8 cellular contexts compared by ENCODE assay signal in genomic region chr2:74959106-74959751, GRCh38. TPM values are rescaled to one million over a fixed set of nuclear protein-coding genes. Genes with fewer than 3 reads are reported as not detected.
DNase-seq lines count a peak whose midpoint lies in the region; ATAC-seq and TF ChIP-seq lines count a peak whose summit lies in the region.

No MANE protein-coding gene starts in this region.

- BruUV-seq in A673 (replicated peaks; lab: Mats Ljungman, UMichigan): no TSS peak

- H3K27ac Mint-ChIP-seq in mesothelial cell of epicardium: peak overlapping the region; percentile 62

- H3K36me3 ChIP-seq in A673 (ENCODE audit: insufficient read depth, low read length, poor library complexity, severe bottlenecking): no peaks in the 10 kb centered on the region
- H3K36me3 ChIP-seq in HUES64 (ENCODE audit: insufficient read depth, low read length): peaks cover 16% of the 10 kb centered on the region; the same call in 1 of the 2 replicates
- H3K36me3 ChIP-seq in body of pancreas (replicated peaks in 1 of 2; ENCODE audit: insufficient read depth in 1 of 2, low read depth in 2 of 2): no peaks in the 10 kb centered on the region

- H3K36me3 Mint-ChIP-seq in mesothelial cell of epicardium: peaks cover 49% of the 10 kb centered on the region

- no peak overlapping the region for H3K9ac ChIP-seq in HUES64 (ENCODE audit: low read depth, low read length)

- DNase-seq in A673 (ENCODE audit: low spot score): no peak
- peak in 1 of 4 donors; percentile 12 for DNase-seq in body of pancreas
- no peak for DNase-seq in mesothelial cell of epicardium (ENCODE audit: low spot score in 2 of 2, unreplicated experiment in 2 of 2)
- no peak for DNase-seq in NCI-H446 treated with DMSO at 0.1 percent for 48 hours (lab: John Stamatoyannopoulos, UW)
- no peak for DNase-seq in A172 (ENCODE audit: low spot score)

- peak overlapping the region; percentile 92 for H3K27ac ChIP-seq in A673 (ENCODE audit: low read depth, low read length, poor library complexity, severe bottlenecking)
- H3K27ac ChIP-seq in HUES64 (ENCODE audit: low read depth, low read length): no peak overlapping the region
- H3K27ac ChIP-seq in body of pancreas: peak overlapping the region in 3 of 4 donors; percentile 82 to 93 (median 93)

- H3K4me3 ChIP-seq in A673 (ENCODE audit: low read depth, low read length, poor library complexity, severe bottlenecking): peak overlapping the region; percentile 59
- peak overlapping the region; percentile 74 for H3K4me3 ChIP-seq in HUES64 (ENCODE audit: low read length)
- H3K4me3 ChIP-seq in body of pancreas: peak overlapping the region in 1 of 2 donors; percentile 46

- H3K4me1 Mint-ChIP-seq in mesothelial cell of epicardium: peaks cover 4% of the 10 kb centered on the region

- no peak for TF ChIP-seq CTCF in A673 (conservative IDR thresholded peaks at IDR 0.05; ENCODE audit: low read depth, low read length)
- TF ChIP-seq CTCF in body of pancreas (IDR thresholded peaks at IDR 0.05): no peak
- no peak for TF ChIP-seq CTCF in mesothelial cell of epicardium (IDR thresholded peaks at IDR 0.05; ENCODE audit: unreplicated experiment)

- ATAC-seq in body of pancreas (no peak), GM21381 (IDR thresholded peaks at IDR 0.05; ENCODE audit: unreplicated experiment) (no peak), HG03460 (IDR thresholded peaks at IDR 0.05; ENCODE audit: unreplicated experiment) (no peak)

- no peak for TF ChIP-seq POLR2A in body of pancreas (IDR thresholded peaks at IDR 0.05)

- no peaks in the 10 kb centered on the region for H3K27me3 Mint-ChIP-seq in mesothelial cell of epicardium (ENCODE audit: low read depth)

- intact Hi-C loops in A673 (cut with micrococcal nuclease; ENCODE audit: unreplicated experiment): no loop called here
- intact Hi-C loops in body of pancreas (cut with DNase I): no loop called here

- POLR2A ChIA-PET in A673 (lab: Charles Lee; ENCODE audit: low non-redundant PET): interaction anchor here (0.5 kb wide), 1 partner anchor 933 kb away, joined by 3 read pairs; no protein-coding TSS in a partner anchor

- no peaks in the 10 kb centered on the region for H3K27me3 ChIP-seq in A673 (replicated peaks; ENCODE audit: insufficient read depth, low read depth, low read length, poor library complexity)
- peaks cover 10% of the 10 kb centered on the region for H3K27me3 ChIP-seq in HUES64 (ENCODE audit: insufficient read depth, low read length)
- H3K27me3 ChIP-seq in body of pancreas: no peaks in the 10 kb centered on the region

- 94% methylated on average over 10 of the region's 10 CpGs for WGBS in HUES64
- 81 to 82% methylated on average over 10 of the region's 10 CpGs for WGBS in body of pancreas, 2 donors

- H3K4me3 Mint-ChIP-seq in mesothelial cell of epicardium: peak overlapping the region; percentile 70

- CTCF ChIA-PET in A673 (lab: Charles Lee): no interaction called here

- peaks cover 36% of the 10 kb centered on the region for H3K9me3 Mint-ChIP-seq in mesothelial cell of epicardium

- H3K9me3 ChIP-seq in A673 (ENCODE audit: low read depth, low read length, poor library complexity, severe bottlenecking) (no peaks in the 10 kb centered on the region), HUES64 (ENCODE audit: insufficient read depth, low read depth, low read length) (peaks cover 3% of the 10 kb centered on the region; the same call in 1 of the 2 replicates), body of pancreas (no peaks in the 10 kb centered on the region)

- H3K4me1 ChIP-seq in A673 (ENCODE audit: insufficient read depth, low read length, poor library complexity, severe bottlenecking) (peaks cover 5% of the 10 kb centered on the region), HUES64 (ENCODE audit: insufficient read depth, low read length) (no peaks in the 10 kb centered on the region), body of pancreas (peaks cover 10% of the 10 kb centered on the region)

RNA-seq across cellular contexts. Expression of gene POLE4, which starts 0.8 kb away (rescaled TPM):
- total RNA-seq in A673 (2021) (60.6 and 63.4 TPM in 2 replicates), body of pancreas (10 to 100 TPM; 15.2 to 15.8 TPM), mesothelial cell of epicardium (32.1 to 37.3 TPM (median 33.9 TPM) in 3 replicates)
- 28.7 TPM for polyA plus RNA-seq in HUES64 (2013, experiment 1 of 2)
- 24.5 TPM for polyA plus RNA-seq in HUES64 (2013, experiment 2 of 2)
- total RNA-seq in A172 (2014; rRNA removed; shearing (Covaris generic)): 16.4 and 27.8 TPM in 2 replicates
